9 cellular contexts compared by ENCODE assay signal in the genomic region with DNA sequence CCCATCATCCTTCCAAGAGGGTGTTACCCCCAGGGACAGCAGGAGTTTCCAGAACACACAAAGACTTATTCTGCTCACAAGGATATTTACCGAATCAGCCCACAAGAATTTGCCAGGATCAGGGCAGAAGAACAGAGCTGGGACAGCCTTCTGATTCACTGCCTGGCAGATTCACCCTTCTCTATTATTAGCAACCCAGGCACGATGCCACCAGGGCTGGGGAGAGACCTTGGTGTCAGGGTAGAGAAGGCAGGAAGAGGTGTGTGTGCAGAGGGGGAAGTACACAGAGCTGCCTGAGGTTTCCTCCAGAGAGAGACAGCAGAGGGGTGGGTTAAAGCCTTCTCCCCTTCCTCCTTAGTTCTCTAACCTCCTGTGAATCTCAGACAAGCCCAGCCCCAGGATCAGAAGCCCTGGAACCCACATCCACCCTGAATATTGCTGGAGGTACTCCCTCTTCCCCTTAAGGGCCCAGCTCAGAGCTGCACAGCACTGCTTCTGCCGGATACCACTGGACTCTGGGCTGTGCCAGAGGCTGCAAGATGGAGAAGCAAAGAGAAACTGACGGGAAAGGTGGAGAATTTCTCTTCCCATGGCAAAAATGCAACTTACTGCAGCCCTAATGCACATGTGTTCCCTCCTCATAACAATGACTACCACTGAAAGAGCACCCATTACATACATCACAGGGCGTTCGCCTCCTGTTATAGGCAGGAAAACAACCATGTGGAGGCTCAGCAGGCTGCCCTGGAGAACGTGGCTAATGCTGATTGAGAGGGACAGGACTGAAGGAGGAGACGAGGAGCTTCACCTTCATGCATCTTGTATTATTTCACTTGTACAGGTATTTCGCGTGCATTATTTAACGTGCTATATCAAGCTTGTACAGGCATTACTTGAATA.
DNase-seq lines count a peak whose midpoint lies in the region; ATAC-seq and TF ChIP-seq lines count a peak whose summit lies in the region.
"Had no signal": no experiment of that assay in that cellular context is flagged by ENCODE, and none has a peak within 500 bp of the region (broad histone marks: within the 10 kb centered on the region; RNA-seq: fewer than 3 reads in every experiment).

No MANE protein-coding gene starts in this region.

- peak; percentile 39 for ATAC-seq in GM21723 (IDR thresholded peaks at IDR 0.05; ENCODE audit: unreplicated experiment)
- no peak for ATAC-seq in HG03135 (IDR thresholded peaks at IDR 0.05; ENCODE audit: unreplicated experiment)

- intact Hi-C loops in posterior vena cava (cut with DNase I): no loop called here

- DNase-seq in AG10803 (ENCODE audit: low read depth): peak; percentile 92
- peak; percentile 57 for DNase-seq in NOMO-1 treated with dmso at 0.1 percent for 144 hours (lab: John Stamatoyannopoulos, UW; ENCODE audit: unreplicated experiment)
- DNase-seq in activated T-helper 9 cell treated with anti-CD3 and anti-CD28 coated beads, Interleukin-2, amount 50 U/mL, for 16 hours (ENCODE audit: low read depth): peak; percentile 55
- peak; percentile 72 for DNase-seq in fibroblast of the conjunctiva (ENCODE audit: low read depth)
- peak; percentile 93 for DNase-seq in posterior vena cava (ENCODE audit: low spot score)
- no peak for DNase-seq in NCI-H2029 (lab: John Stamatoyannopoulos, UW)

- no peak overlapping the region for H3K4me3 ChIP-seq in AG10803 (ENCODE audit: low read length)
- H3K4me3 ChIP-seq: pancreas had no signal

- no peak for TF ChIP-seq CTCF in AG10803 (conservative IDR thresholded peaks at IDR 0.05; ENCODE audit: low read length)
